In the genomic region with DNA sequence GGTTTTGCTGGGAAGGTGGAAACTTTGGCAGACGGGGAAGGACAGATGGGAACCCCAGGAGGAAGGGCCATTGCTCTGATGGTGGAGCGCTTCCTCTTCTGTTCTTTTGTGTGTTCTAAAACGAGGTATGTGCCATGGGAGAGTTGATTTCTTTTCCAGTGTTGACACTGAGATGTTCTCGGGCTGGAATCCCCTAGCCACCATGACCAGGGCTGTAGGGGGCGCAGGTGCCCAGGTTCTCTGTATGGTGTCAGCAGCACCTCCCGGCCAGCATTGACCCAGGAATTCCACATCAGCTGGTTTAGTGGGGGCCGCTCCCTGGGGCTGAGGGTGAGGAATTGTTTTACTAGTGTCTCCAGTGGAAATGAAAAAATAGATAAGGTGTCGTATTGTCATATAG, we compare ENCODE assay signal across 9 cellular contexts. TPM values are rescaled to one million over a fixed set of nuclear protein-coding genes. Genes with fewer than 3 reads are reported as not detected.
DNase-seq lines count a peak whose midpoint lies in the region; ATAC-seq and TF ChIP-seq lines count a peak whose summit lies in the region.
"Had no signal": no experiment of that assay in that cellular context is flagged by ENCODE, and none has a peak within 500 bp of the region (broad histone marks: within the 10 kb centered on the region; RNA-seq: fewer than 3 reads in every experiment).

No MANE protein-coding gene starts in this region.

- no peaks in the 10 kb centered on the region for H3K36me3 Mint-ChIP-seq in activated T-cell treated with anti-CD3 and anti-CD28 coated beads, Interleukin-2, amount 50 U/mL, for 72 hours (ENCODE audit: insufficient read depth in 2 of 2)

- WGBS in stomach, 5 donors, result 46 to 64% (median 54%) methylated on average over 8 of the region's 8 CpGs

- peaks cover 23% of the 10 kb centered on the region for H3K4me1 Mint-ChIP-seq in activated T-cell treated with anti-CD3 and anti-CD28 coated beads, Interleukin-2, amount 50 U/mL, for 72 hours (ENCODE audit: low read depth)

- no peaks in the 10 kb centered on the region for H3K9me3 Mint-ChIP-seq in activated T-cell treated with anti-CD3 and anti-CD28 coated beads, Interleukin-2, amount 50 U/mL, for 72 hours

- peak overlapping the region in 1 of 5 donors; percentile 80 for H3K27ac ChIP-seq in stomach

- peaks cover 3 to 20% (median 16%) of the 10 kb centered on the region in 4 donors for H3K4me1 ChIP-seq in stomach

- no peaks in the 10 kb centered on the region for H3K36me3 ChIP-seq in stomach
- H3K36me3 ChIP-seq: left lung had no signal

- no peaks in the 10 kb centered on the region for H3K9me3 ChIP-seq in stomach
- H3K9me3 ChIP-seq: left lung had no signal

- peak overlapping the region; percentile 75 to 78 for H3K4me3 Mint-ChIP-seq in activated T-cell treated with anti-CD3 and anti-CD28 coated beads, Interleukin-2, amount 50 U/mL, for 72 hours

- ATAC-seq in activated T-cell treated with anti-CD3 and anti-CD28 coated beads, Interleukin-2, amount 50 U/mL, for 72 hours (replicated peaks in 1 of 2), result no peak

- intact Hi-C loops in stomach (cut with DNase I; ENCODE audit: low total_unique reads), result no loop called here

- no peak for TF ChIP-seq POLR2A in stomach (IDR thresholded peaks at IDR 0.05)

- H3K27me3 Mint-ChIP-seq in activated T-cell treated with anti-CD3 and anti-CD28 coated beads, Interleukin-2, amount 50 U/mL, for 72 hours (ENCODE audit: low read depth), result no peaks in the 10 kb centered on the region

- no peak for TF ChIP-seq EP300 in stomach (IDR thresholded peaks at IDR 0.05)

- no peak for DNase-seq in activated T-cell treated with anti-CD3 and anti-CD28 coated beads, Interleukin-2, amount 50 U/mL, for 72 hours
- DNase-seq in activated T-cell treated with anti-CD3 and anti-CD28 coated beads for 4 hours (no peak), NOMO-1 treated with DMSO at 0.1 percent for 48 hours (lab: John Stamatoyannopoulos, UW; ENCODE audit: unreplicated experiment) (peak; percentile 52), epithelial cell of proximal tubule (ENCODE audit: low read depth) (no peak), stomach (no peak), activated gamma-delta T cell (lab: John Stamatoyannopoulos, UW) (no peak)
- no peak for DNase-seq in effector CD8-positive, alpha-beta T cell (lab: John Stamatoyannopoulos, UW)
- no peak for DNase-seq in stimulated activated naive CD4-positive, alpha-beta T cell treated with Interleukin-2 at 50 U/mL for 16 hours (lab: John Stamatoyannopoulos, UW)

- peak overlapping the region; percentile 47 for H3K27ac Mint-ChIP-seq in activated T-cell treated with anti-CD3 and anti-CD28 coated beads, Interleukin-2, amount 50 U/mL, for 72 hours

- peak; percentile 24 for TF ChIP-seq CTCF in epithelial cell of proximal tubule (conservative IDR thresholded peaks at IDR 0.05; ENCODE audit: low read depth, low read length)
- TF ChIP-seq CTCF in stomach (IDR thresholded peaks at IDR 0.05), result no peak

- H3K4me3 ChIP-seq in epithelial cell of proximal tubule (ENCODE audit: low read depth, low read length), result no peak overlapping the region
- H3K4me3 ChIP-seq in stomach, result peak overlapping the region in 3 of 4 donors; percentile 48 to 58 (median 49)

- no peaks in the 10 kb centered on the region for H3K27me3 ChIP-seq in stomach
- H3K27me3 ChIP-seq: left lung had no signal

RNA-seq across cellular contexts. Expression of a gene that starts 34.3 kb away (rescaled TPM):
- total RNA-seq in activated T-cell treated with anti-CD3 and anti-CD28 coated beads, Interleukin-2, amount 50 U/mL, for 72 hours, result 10 to 100 TPM; 21.9 to 30.0 TPM
- total RNA-seq in epithelial cell of proximal tubule (42.8 and 44.6 TPM in 2 replicates), stomach (100 to 1,000 TPM in 1 of 5 donors, 10 to 100 TPM in 4; 21.0 to 160 (median 38.7) TPM)
- polyA plus RNA-seq in stomach, result 10 to 100 TPM; 17.1 to 24.5 (median 20.9) TPM
